8 cellular contexts compared by ENCODE assay signal in the genomic region with DNA sequence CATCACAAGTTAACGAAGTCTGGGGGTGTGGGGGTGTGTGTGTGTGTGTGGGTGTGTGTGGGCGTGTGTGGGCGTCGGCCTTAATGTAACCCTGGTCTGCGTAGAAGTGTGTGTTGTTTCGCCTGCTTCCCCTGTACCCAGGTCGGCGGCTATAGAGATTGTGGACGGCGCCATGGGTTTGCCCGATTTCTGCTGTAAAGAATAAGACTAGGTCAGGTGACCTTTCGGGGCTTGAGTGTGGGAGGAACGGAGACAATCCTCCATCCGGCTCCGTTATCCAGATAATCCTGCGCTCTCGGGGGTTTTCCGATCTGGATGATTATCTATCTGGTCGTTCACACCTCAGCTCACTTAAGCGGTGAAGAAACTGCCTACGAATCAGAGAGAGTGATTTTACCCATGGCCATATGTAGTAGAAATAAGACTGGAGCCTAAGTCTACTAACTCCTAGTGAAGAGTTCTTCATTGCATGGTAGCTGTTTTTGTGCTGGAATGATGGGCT. TPM values are rescaled to one million over a fixed set of nuclear protein-coding genes. Genes with fewer than 3 reads are reported as not detected.
A peak's percentile ranks its signal among the peaks of the same experiment; 100 is the strongest.
DNase-seq lines count a peak whose midpoint lies in the region; ATAC-seq, FAIRE-seq and TF ChIP-seq lines count a peak whose summit lies in the region.

No MANE protein-coding gene starts in this region.

- peak overlapping the region; percentile 45; the same call in 1 of the 2 replicates for H2AFZ ChIP-seq in H1 (ENCODE audit: low read length)

- TF ChIP-seq EP300 in H1 (IDR thresholded peaks at IDR 0.05; ENCODE audit: borderline replicate concordance in 1 of 2, low read depth in 2 of 2, low read length in 2 of 2), result no peak

- no peaks in the 10 kb centered on the region; the same call in 1 of the 2 replicates for H3F3A ChIP-seq in DOHH2 (ENCODE audit: control insufficient read depth, insufficient read depth)

- H3K23me2 ChIP-seq in H1 (ENCODE audit: low read depth, low read length), result peaks cover 10% of the 10 kb centered on the region

- no peak overlapping the region for H3K14ac ChIP-seq in H1 (ENCODE audit: insufficient read length)

- no peak for TF ChIP-seq RAD21 in H1 (IDR thresholded peaks at IDR 0.05 in 1 of 2, conservative IDR thresholded peaks at IDR 0.05 in 1 of 2; ENCODE audit: low read depth in 2 of 2, low read length in 2 of 2)

- H2BK120ac ChIP-seq in H1 (replicated peaks; ENCODE audit: low read depth, low read length), result no peak overlapping the region

- H2AK5ac ChIP-seq in H1 (ENCODE audit: low read depth, low read length), result no peak overlapping the region

- no peak overlapping the region for H2BK15ac ChIP-seq in H1 (ENCODE audit: low read length)

- peak overlapping the region; percentile 88 for H3K4me2 ChIP-seq in DOHH2 (ENCODE audit: low read length)
- H3K4me2 ChIP-seq in H1 (ENCODE audit: insufficient read depth in 1 of 2, low read depth in 2 of 2, low read length in 2 of 2), result peak overlapping the region; percentile 77 to 83

- TF ChIP-seq CTCF in DOHH2 (IDR thresholded peaks at IDR 0.05; ENCODE audit: low read depth, low read length, poor library complexity, severe bottlenecking) (no peak), LNCaP clone FGC (IDR thresholded peaks at IDR 0.05; ENCODE audit: control insufficient read depth, extremely low read depth, insufficient read depth) (no peak), H1 (IDR thresholded peaks at IDR 0.05; ENCODE audit: control extremely low read depth in 1 of 3, insufficient read depth in 1 of 3, low read depth in 1 of 3, low read length in 3 of 3) (no peak)

- no peak for TF ChIP-seq POLR2A in H1 (IDR thresholded peaks at IDR 0.05; ENCODE audit: control extremely low read depth in 1 of 2, low read depth in 2 of 2, low read length in 2 of 2)

- POLR2A ChIA-PET in H1 (lab: Charles Lee; ENCODE audit: partially characterized antibody), result interaction anchor here (0.8 to 5.1 kb wide), 13 partner anchors 12 to 363 kb away, joined by 3 to 37 read pairs (median 5); a partner anchor contains a TSS

- no peak overlapping the region for H2BK20ac ChIP-seq in H1 (ENCODE audit: low read length)

- H3K27me3 ChIP-seq in DOHH2 (ENCODE audit: control insufficient read depth, low read length), result no peaks in the 10 kb centered on the region
- H3K27me3 ChIP-seq in H1 (replicated peaks in 1 of 4; ENCODE audit: control insufficient read depth in 3 of 4, extremely low read depth in 1 of 4, insufficient read depth in 3 of 4, low read length in 3 of 4), result no peaks in the 10 kb centered on the region
- H3K27me3 ChIP-seq in mucosa of rectum (ENCODE audit: control insufficient read depth in 2 of 2, insufficient read depth in 2 of 2, low read length in 2 of 2), result no peaks in the 10 kb centered on the region

- 4% methylated on average over 21 of the region's 21 CpGs; no CpG with 5 or more reads in 1 of the 2 experiments for WGBS in H1 (ENCODE audit: extremely low coverage in 1 of 2, insufficient coverage in 1 of 2, insufficient read length in 1 of 2, insufficient replicate concordance in 2 of 2, low coverage in 1 of 2, low lambda C conversion rate in 2 of 2, missing lambda C conversion rate in 1 of 2), 2 experiments

- DNase-seq in LNCaP clone FGC (ENCODE audit: low read depth) (no peak), H1 (ENCODE audit: low read depth in 1 of 2, low spot score in 2 of 2) (no peak), GDM1 (lab: John Stamatoyannopoulos, UW) (no peak)
- DNase-seq in activated CD4-positive, alpha-beta T cell treated with anti-CD3 and anti-CD28 coated beads for 48 hours, result peak; percentile 66
- DNase-seq in stimulated activated CD8-positive, alpha-beta memory T cell treated with anti-CD3 and anti-CD28 coated beads, Interleukin-7, amount 100 ng/mL, for 24 hours (ENCODE audit: low read depth), result peak; percentile 10

- ATAC-seq in GM21529 (IDR thresholded peaks at IDR 0.05; ENCODE audit: unreplicated experiment), result peak; percentile 4

- no peak overlapping the region for H4K91ac ChIP-seq in H1 (replicated peaks; ENCODE audit: insufficient read length, low read length)

- no peaks in the 10 kb centered on the region for H3K9me2 ChIP-seq in DOHH2 (replicated peaks; ENCODE audit: control insufficient read depth, low read length)

- peak overlapping the region; percentile 32; the same call in 1 of the 2 replicates for H2BK5ac ChIP-seq in H1 (ENCODE audit: low read depth, low read length)

- H3K9me3 ChIP-seq in DOHH2 (ENCODE audit: control insufficient read depth, insufficient read depth, low read length), result no peaks in the 10 kb centered on the region
- H3K9me3 ChIP-seq in H1 (ENCODE audit: insufficient read depth in 2 of 2, low read depth in 1 of 2, low read length in 1 of 2), result no peaks in the 10 kb centered on the region
- H3K9me3 ChIP-seq in mucosa of rectum (ENCODE audit: control insufficient read depth in 2 of 2, low read length in 2 of 2), result no peaks in the 10 kb centered on the region

- H3K4ac ChIP-seq in H1 (replicated peaks; ENCODE audit: insufficient read length, low read depth, low read length), result no peak overlapping the region

- no peaks in the 10 kb centered on the region; the same call in 1 of the 2 replicates for H4K20me1 ChIP-seq in DOHH2 (ENCODE audit: control insufficient read depth, insufficient read depth, low read depth, low read length)
- no peaks in the 10 kb centered on the region for H4K20me1 ChIP-seq in H1 (replicated peaks in 1 of 2; ENCODE audit: control insufficient read depth in 1 of 2, insufficient read depth in 2 of 2, low read length in 2 of 2)

- H3K18ac ChIP-seq in H1 (ENCODE audit: extremely low read depth, low read length), result peak overlapping the region; percentile 44

- H3K36me3 ChIP-seq in DOHH2 (ENCODE audit: control insufficient read depth, low read length) (peaks cover 9% of the 10 kb centered on the region; the same call in 1 of the 2 replicates), H1 (ENCODE audit: control insufficient read depth in 2 of 4, insufficient read depth in 4 of 4, low read length in 3 of 4) (no peaks in the 10 kb centered on the region), mucosa of rectum (ENCODE audit: control insufficient read depth in 2 of 2, insufficient read depth in 2 of 2, low read length in 2 of 2) (no peaks in the 10 kb centered on the region)

- no peak for FAIRE-seq in H1 (lab: Jason Lieb, UNC)

- H3K4me1 ChIP-seq in DOHH2 (ENCODE audit: control insufficient read depth, low read length) (peaks cover 44% of the 10 kb centered on the region), H1 (replicated peaks in 1 of 4; ENCODE audit: control insufficient read depth in 3 of 4, insufficient read depth in 4 of 4, low read length in 3 of 4) (peaks cover 0 to 6% (median 1%) of the 10 kb centered on the region in 4 experiments; a peak in 3 of 7 replicates), mucosa of rectum (ENCODE audit: control insufficient read depth in 2 of 2, insufficient read depth in 2 of 2, low read length in 2 of 2) (peaks cover 10 to 27% of the 10 kb centered on the region in 2 donors)

- H4K5ac ChIP-seq in H1 (ENCODE audit: insufficient read length, low read depth, low read length), result peak overlapping the region; percentile 64

- peak overlapping the region; percentile 92 for H3K4me3 ChIP-seq in DOHH2 (ENCODE audit: low read length)
- peak overlapping the region; percentile 98 for H3K4me3 ChIP-seq in LNCaP clone FGC (ENCODE audit: low read depth, low read length)
- H3K4me3 ChIP-seq in H1 (ENCODE audit: extremely low read depth in 1 of 4, insufficient read depth in 2 of 4, low read depth in 3 of 4, low read length in 4 of 4), result peak overlapping the region; percentile 77 to 98 (median 85)
- H3K4me3 ChIP-seq in mucosa of rectum (ENCODE audit: low read length in 2 of 2), result peak overlapping the region; percentile 99

- peak overlapping the region; percentile 66 for H3K56ac ChIP-seq in H1 (replicated peaks; ENCODE audit: insufficient read length, low read depth, low read length)

- H3K79me2 ChIP-seq in DOHH2 (ENCODE audit: control insufficient read depth, low read length) (peaks cover 99% of the 10 kb centered on the region), H1 (ENCODE audit: control insufficient read depth in 1 of 2, insufficient read depth in 2 of 2, low read length in 2 of 2) (peaks cover 2 to 80% of the 10 kb centered on the region in 2 experiments; a peak in 3 of 4 replicates)

- H3K27ac ChIP-seq in DOHH2 (ENCODE audit: low read depth, low read length) (peak overlapping the region; percentile 62), H1 (ENCODE audit: low read depth, low read length) (0 out of 2 replicates have a peak overlapping the region, but pooled peaks have one; percentile 25), mucosa of rectum (ENCODE audit: low read depth in 2 of 2, low read length in 2 of 2) (peak overlapping the region; percentile 96 to 98)

- H3K79me1 ChIP-seq in H1 (ENCODE audit: low read depth, low read length), result no peaks in the 10 kb centered on the region; the same call in 1 of the 2 replicates

- H3K23ac ChIP-seq in H1 (ENCODE audit: insufficient read length), result no peak overlapping the region

- H3K9ac ChIP-seq in H1 (replicated peaks in 1 of 4; ENCODE audit: extremely low read depth in 1 of 4, low read depth in 3 of 4, low read length in 3 of 4) (peak overlapping the region; percentile 70 to 79 (median 72)), mucosa of rectum (ENCODE audit: low read depth in 1 of 2, low read length in 2 of 2) (peak overlapping the region; percentile 81 to 97)

- H4K8ac ChIP-seq in H1 (ENCODE audit: extremely low read depth, insufficient read depth, low read length), result peak overlapping the region; percentile 97

- CTCF ChIA-PET in H1 (lab: Charles Lee; ENCODE audit: partially characterized antibody), result interaction anchor here (0.7 to 2.3 kb wide), 5 partner anchors 9 to 86 kb away, joined by 3 to 8 read pairs (median 4); no protein-coding TSS in a partner anchor

- no peak overlapping the region for H2BK12ac ChIP-seq in H1 (ENCODE audit: low read depth, low read length)

RNA-seq across cellular contexts. Expression of a gene that starts 0.5 kb away (rescaled TPM):
- total RNA-seq in H1 (2021; fragmentation: NEBNext Ultra II Directional; extraction: Animal tissue kit (Norgen Biotek cat#: 25700)), result 52.3 and 57.3 TPM in 2 replicates
- polyA plus RNA-seq in H1 (2011; rRNA removed), result 39.2 and 47.7 TPM in 2 replicates
- polyA plus RNA-seq in H1 (2011; cell fraction: cytosol; rRNA removed), result 46.8 TPM
- polyA plus RNA-seq in H1 (2011; cell fraction: nucleus; rRNA removed), result 29.5 TPM
- 42.2 to 53.0 TPM (median 47.4 TPM) in 4 replicates for polyA plus RNA-seq in H1 (2012, experiment 1 of 2)
- polyA plus RNA-seq in H1 (2012, experiment 2 of 2), result 17.9 TPM
- 31.6 TPM for polyA plus RNA-seq in H1 (2013, experiment 1 of 2)
- polyA plus RNA-seq in H1 (2013, experiment 2 of 2), result 29.6 TPM
- polyA minus RNA-seq in H1 (2011; rRNA and poly(A)+ RNA removed), result 76.3 and 83.8 TPM in 2 replicates
- 23.3 TPM for polyA minus RNA-seq in H1 (2011; cell fraction: cytosol; rRNA and poly(A)+ RNA removed)
- polyA minus RNA-seq in H1 (2011; cell fraction: nucleus; rRNA and poly(A)+ RNA removed), result 29.7 TPM

RNA-seq across cellular contexts. Expression of a gene that starts 0.8 kb away (rescaled TPM):
- total RNA-seq in H1 (2021; fragmentation: NEBNext Ultra II Directional; extraction: Animal tissue kit (Norgen Biotek cat#: 25700)), result 126 and 131 TPM in 2 replicates
- polyA plus RNA-seq in H1 (2011; rRNA removed), result 52.7 and 64.6 TPM in 2 replicates
- polyA plus RNA-seq in H1 (2011; cell fraction: cytosol; rRNA removed), result 80.8 TPM
- 84.6 TPM for polyA plus RNA-seq in H1 (2011; cell fraction: nucleus; rRNA removed)
- 116 to 127 TPM (median 126 TPM) in 4 replicates for polyA plus RNA-seq in H1 (2012, experiment 1 of 2)
- polyA plus RNA-seq in H1 (2012, experiment 2 of 2), result 31.2 TPM
- polyA plus RNA-seq in H1 (2013, experiment 1 of 2), result 83.2 TPM
- polyA plus RNA-seq in H1 (2013, experiment 2 of 2), result 76.6 TPM
- polyA minus RNA-seq in H1 (2011; rRNA and poly(A)+ RNA removed), result 117 and 126 TPM in 2 replicates
- 64.5 TPM for polyA minus RNA-seq in H1 (2011; cell fraction: cytosol; rRNA and poly(A)+ RNA removed)
- polyA minus RNA-seq in H1 (2011; cell fraction: nucleus; rRNA and poly(A)+ RNA removed), result 60.4 TPM

Comparison
In these comparisons a context has a peak if more than half of its experiments do, and no peak if none do; other contexts are left out.
1. H3K27ac ChIP-seq: peak in every context shown above with its lines; median percentile 97 in mucosa of rectum; 62 in DOHH2; 25 in H1.
2. DNase-seq: peak in activated CD4-positive, alpha-beta T cell treated with anti-CD3 and anti-CD28 coated beads for 48 hours (single experiment) and stimulated activated CD8-positive, alpha-beta memory T cell treated with anti-CD3 and anti-CD28 coated beads, Interleukin-7, amount 100 ng/mL, for 24 hours (single experiment); none in LNCaP clone FGC (single experiment), H1 (0 of 2) and GDM1 (single experiment).
3. Peak in every context shown above with its lines, with median percentiles within 50 percentile points of each other: H3K4me3 ChIP-seq.